ENCODE assay signal across 23 cellular contexts in genomic region chr14:95328876-95329503, GRCh38. TPM values are rescaled to one million over a fixed set of nuclear protein-coding genes. Genes with fewer than 3 reads are reported as not detected.
DNase-seq lines count a peak whose midpoint lies in the region; ATAC-seq, FAIRE-seq and TF ChIP-seq lines count a peak whose summit lies in the region.
"Had no signal": no experiment of that assay in that cellular context is flagged by ENCODE, and none has a peak within 500 bp of the region (broad histone marks: within the 10 kb centered on the region; RNA-seq: fewer than 3 reads in every experiment).

No MANE protein-coding gene starts in this region.

- H3K27ac ChIP-seq in DOHH2 (ENCODE audit: low read depth, low read length): no peak overlapping the region
- H3K27ac ChIP-seq in GM12878 (ENCODE audit: control insufficient read depth, insufficient read depth): no peak overlapping the region
- H3K27ac ChIP-seq: brain microvascular endothelial cell, lower lobe of right lung, testis had no signal

- ATAC-seq in GM12878 (peak; percentile 32), memory B cell (ENCODE audit: low read depth) (no peak), HG02588 (IDR thresholded peaks at IDR 0.05; ENCODE audit: unreplicated experiment) (no peak), T-helper 17 cell (no peak)
- ATAC-seq: activated naive CD8-positive, alpha-beta T cell treated with anti-CD3 and anti-CD28 coated beads, Interleukin-2, amount 50 U/mL, for 24 hours; lower lobe of right lung; right cardiac atrium; Right ventricle myocardium inferior had no signal

- no peak for TF ChIP-seq EP300 in GM12878 (IDR thresholded peaks at IDR 0.05; ENCODE audit: borderline replicate concordance in 1 of 2, control insufficient read depth in 1 of 2, low read depth in 2 of 2, low read length in 2 of 2)

- WGBS in GM12878 (ENCODE audit: insufficient coverage, insufficient replicate concordance, low lambda C conversion rate, missing lambda C conversion rate): 73% methylated on average over 9 of the region's 9 CpGs

- H3K4me1 Mint-ChIP-seq in memory B cell: peaks cover 37% of the 10 kb centered on the region
- peaks cover 2% of the 10 kb centered on the region for H3K4me1 Mint-ChIP-seq in T-helper 17 cell
- H3K4me1 Mint-ChIP-seq: CD4-positive, CD25-positive, alpha-beta regulatory T cell had no signal

- H3K27me3 ChIP-seq in DOHH2 (ENCODE audit: control insufficient read depth, low read length) (peaks cover 50% of the 10 kb centered on the region), GM12878 (replicated peaks in 1 of 2; ENCODE audit: control insufficient read depth in 2 of 2, insufficient read depth in 2 of 2, low read length in 1 of 2) (no peaks in the 10 kb centered on the region)
- H3K27me3 ChIP-seq: brain microvascular endothelial cell, testis had no signal

- H3K79me2 ChIP-seq in DOHH2 (ENCODE audit: control insufficient read depth, low read length) (no peaks in the 10 kb centered on the region), GM12878 (ENCODE audit: control insufficient read depth, insufficient read depth, low read length) (no peaks in the 10 kb centered on the region)

- no TSS peak for BruUV-seq in GM12878 (replicated peaks; lab: Mats Ljungman, UMichigan)

- POLR2A ChIA-PET in GM12878 (lab: Charles Lee): interaction anchor here (1.6 to 3.4 kb wide), 2 partner anchors 13 to 174 kb away, joined by 6 to 21 read pairs; no protein-coding TSS in a partner anchor

- DNase-seq in NAMALWA (ENCODE audit: low spot score) (peak; percentile 39), GM12878 (ENCODE audit: low read depth, low spot score) (no peak), memory B cell (ENCODE audit: low spot score in 2 of 2) (no peak), T-helper 17 cell (no peak), NCI-H2196 (lab: John Stamatoyannopoulos, UW; ENCODE audit: unreplicated experiment) (no peak)
- no peak for DNase-seq in activated T-cell treated with anti-CD3 and anti-CD28 coated beads, Interleukin-2, amount 50 U/mL, for 1 hour
- DNase-seq: activated CD4-positive, alpha-beta T cell treated with anti-CD3 and anti-CD28 coated beads for 48 hours; activated naive CD8-positive, alpha-beta T cell treated with anti-CD3 and anti-CD28 coated beads, Interleukin-2, amount 50 U/mL, for 24 hours; brain microvascular endothelial cell; CD4-positive, CD25-positive, alpha-beta regulatory T cell; H7; KBM-7; lower lobe of right lung; MV-4-11; NCI-H2029; NCI-H446; right cardiac atrium; testis had no signal

- H3K4me1 ChIP-seq in DOHH2 (ENCODE audit: control insufficient read depth, low read length): peaks cover 25% of the 10 kb centered on the region
- H3K4me1 ChIP-seq in GM12878 (ENCODE audit: control insufficient read depth, insufficient read depth, low read length): peaks cover 22% of the 10 kb centered on the region
- H3K4me1 ChIP-seq: lower lobe of right lung, testis had no signal

- in situ Hi-C loops in GM12878 (cut with MboI): no loop called here

- no peaks in the 10 kb centered on the region for H3F3A ChIP-seq in DOHH2 (ENCODE audit: control insufficient read depth, insufficient read depth)

- no peak for TF ChIP-seq POLR2A in GM12878 (IDR thresholded peaks at IDR 0.05; ENCODE audit: low read depth, low read length)

- H3K9me3 ChIP-seq in DOHH2 (ENCODE audit: control insufficient read depth, insufficient read depth, low read length): no peaks in the 10 kb centered on the region
- H3K9me3 ChIP-seq in GM12878 (replicated peaks; ENCODE audit: control insufficient read depth, insufficient read depth, low read length): no peaks in the 10 kb centered on the region; the same call in 2 of the 3 replicates
- H3K9me3 ChIP-seq in T-helper 17 cell (ENCODE audit: control insufficient read depth, low read length, poor library complexity, severe bottlenecking): no peaks in the 10 kb centered on the region
- H3K9me3 ChIP-seq: lower lobe of right lung, testis had no signal

- SMC1A ChIA-PET in GM12878 (lab: Charles Lee; ENCODE audit: uncharacterized antibody, unreplicated experiment): interaction anchor here (0.5 to 2.4 kb wide), 13 partner anchors 10 to 1021 kb away, joined by 3 to 16 read pairs (median 3); no protein-coding TSS in a partner anchor

- H2AFZ ChIP-seq in GM12878 (ENCODE audit: control insufficient read depth, low read depth, low read length): no peak overlapping the region

- TF ChIP-seq CTCF in DOHH2 (IDR thresholded peaks at IDR 0.05; ENCODE audit: low read depth, low read length, poor library complexity, severe bottlenecking): no peak
- TF ChIP-seq CTCF in GM12878 (IDR thresholded peaks at IDR 0.05 in 2 of 3, conservative IDR thresholded peaks at IDR 0.05 in 1 of 3; ENCODE audit: control insufficient read depth in 2 of 3, extremely low read depth in 1 of 3, insufficient read depth in 1 of 3, low read depth in 3 of 3, low read length in 3 of 3): no peak

- H3K4me3 ChIP-seq in DOHH2 (ENCODE audit: low read length) (no peak overlapping the region), GM12878 (no peak overlapping the region)
- H3K4me3 ChIP-seq: lower lobe of right lung, testis had no signal

- H3K27ac Mint-ChIP-seq in memory B cell: no peak overlapping the region
- H3K27ac Mint-ChIP-seq in T-helper 17 cell: no peak overlapping the region
- H3K27ac Mint-ChIP-seq: activated naive CD8-positive, alpha-beta T cell treated with anti-CD3 and anti-CD28 coated beads, Interleukin-2, amount 50 U/mL, for 24 hours; CD4-positive, CD25-positive, alpha-beta regulatory T cell had no signal

- no peak overlapping the region for H3K9ac ChIP-seq in GM12878 (ENCODE audit: control insufficient read depth, insufficient read depth, low read length)

- FAIRE-seq in GM12878 (lab: Jason Lieb, UNC): no peak
- FAIRE-seq: endometrium, TTC549 had no signal

- RAD21 ChIA-PET in GM12878 (lab: Charles Lee; ENCODE audit: unreplicated experiment): interaction anchor here (0.9 to 2.5 kb wide), 5 partner anchors 9 to 144 kb away, joined by 3 to 29 read pairs (median 8); partner anchors contain the start of gene CLMN

- H3K36me3 Mint-ChIP-seq in memory B cell: no peaks in the 10 kb centered on the region
- H3K36me3 Mint-ChIP-seq in T-helper 17 cell (ENCODE audit: low read depth): peaks cover 2% of the 10 kb centered on the region
- H3K36me3 Mint-ChIP-seq: CD4-positive, CD25-positive, alpha-beta regulatory T cell had no signal

- CTCF ChIA-PET in GM12878 (lab: Yijun Ruan, JAX): interaction anchor here (0.6 to 2.2 kb wide), 3 partner anchors 63 to 116 kb away, joined by 3 to 8 read pairs (median 3); no protein-coding TSS in a partner anchor

- H3K27me3 Mint-ChIP-seq in memory B cell (no peaks in the 10 kb centered on the region), T-helper 17 cell (peaks cover 32% of the 10 kb centered on the region)

- H3K4me2 ChIP-seq in DOHH2 (ENCODE audit: low read length) (peak overlapping the region; percentile 48), GM12878 (ENCODE audit: control insufficient read depth, insufficient read depth) (no peak overlapping the region)

- H3K4me3 Mint-ChIP-seq in memory B cell: peak overlapping the region; percentile 8
- no peak overlapping the region for H3K4me3 Mint-ChIP-seq in T-helper 17 cell
- H3K4me3 Mint-ChIP-seq: activated naive CD8-positive, alpha-beta T cell treated with anti-CD3 and anti-CD28 coated beads, Interleukin-2, amount 50 U/mL, for 24 hours; CD4-positive, CD25-positive, alpha-beta regulatory T cell had no signal

- no peaks in the 10 kb centered on the region for H3K9me3 Mint-ChIP-seq in memory B cell
- H3K9me3 Mint-ChIP-seq: activated naive CD8-positive, alpha-beta T cell treated with anti-CD3 and anti-CD28 coated beads, Interleukin-2, amount 50 U/mL, for 24 hours had no signal

- no peaks in the 10 kb centered on the region for H3K36me3 ChIP-seq in DOHH2 (ENCODE audit: control insufficient read depth, low read length)
- no peaks in the 10 kb centered on the region for H3K36me3 ChIP-seq in GM12878 (ENCODE audit: control insufficient read depth in 2 of 2, insufficient read depth in 2 of 2, low read length in 1 of 2)
- H3K36me3 ChIP-seq: brain microvascular endothelial cell, lower lobe of right lung had no signal

- intact Hi-C loops in GM12878 (cut with micrococcal nuclease; ENCODE audit: unreplicated experiment): loop anchor here (2.0 to 10.0 kb wide), 4 partner anchors 64 to 176 kb away; partner anchors contain the start of gene DICER1

- TF ChIP-seq RAD21 in GM12878 (IDR thresholded peaks at IDR 0.05; ENCODE audit: insufficient read depth, low read depth, low read length): no peak

- no peaks in the 10 kb centered on the region for H3K9me2 ChIP-seq in DOHH2 (replicated peaks; ENCODE audit: control insufficient read depth, low read length)

- no peaks in the 10 kb centered on the region for H4K20me1 ChIP-seq in DOHH2 (ENCODE audit: control insufficient read depth, insufficient read depth, low read depth, low read length)
- no peaks in the 10 kb centered on the region for H4K20me1 ChIP-seq in GM12878 (ENCODE audit: control insufficient read depth, insufficient read depth)

TF ChIP-seq in GM12878, 131 proteins besides CTCF, POLR2A, EP300 and RAD21:
- peak; percentile 63 for TF ChIP-seq JUNB (IDR thresholded peaks at IDR 0.05)
- TF ChIP-seq EED (IDR thresholded peaks at IDR 0.05; ENCODE audit: low read depth): peak; percentile 11; the same call in 1 of the 2 replicates
- no peak for TF ChIP-seq PAX8 (IDR thresholded peaks at IDR 0.05)
- no peak for TF ChIP-seq TCF3 (IDR thresholded peaks at IDR 0.05; ENCODE audit: borderline replicate concordance, insufficient read depth, low read depth, low read length)

RNA-seq across cellular contexts. Expression of gene CLMN, which starts 9.3 kb away (rescaled TPM):
- total RNA-seq in GM12878 (2013; cell fraction: nucleolus; rRNA removed): 113 and 120 TPM in 2 replicates
- total RNA-seq in GM12878 (2014; rRNA removed) (13.1 and 13.6 TPM in 2 replicates), GM12878 (2014; rRNA removed; fragmentation: Illumina TruSeq; extraction: Trizol) (19.9 and 20.3 TPM in 2 replicates), GM12878 (2021) (40.2 and 40.4 TPM in 2 replicates), T-helper 17 cell (1 to 10 TPM in 1 of 2 donors, under 1 TPM in 1; 0.26 to 1.3 TPM)
- polyA plus RNA-seq in GM12878 (2011; ENCODE audit: low read depth): 7.5 TPM
- polyA plus RNA-seq in GM12878 (2011; rRNA removed) (10.2 and 12.1 TPM in 2 replicates), GM12878 (2014; fragmentation: Illumina TruSeq; extraction: Trizol) (21.0 and 24.3 TPM in 2 replicates), GM12878 (2014; fragmentation: Nextera tagmentation; extraction: Ambion mirVana) (10 to 100 TPM in 1 of 2 experiments, 1 to 10 TPM in 1; 7.8 to 13.1 TPM), GM12878 (2014; rRNA removed) (15.6 and 16.8 TPM in 2 replicates), GM12878 (2016; fragmentation: Nextera tagmentation; extraction: Ambion mirVana) (10 to 100 TPM; 26.1 to 49.3 TPM)
- polyA plus RNA-seq in GM12878 (2011; cell fraction: cytosol; rRNA removed): 6.8 and 7.1 TPM in 2 replicates
- 28.8 and 37.1 TPM in 2 replicates for polyA plus RNA-seq in GM12878 (2011; cell fraction: nucleus; rRNA removed)
- polyA plus RNA-seq in GM12878 (2012): 10.5 and 13.6 TPM in 2 replicates
- 8.2 and 11.1 TPM in 2 replicates for polyA minus RNA-seq in GM12878 (2011; rRNA and poly(A)+ RNA removed)
- polyA minus RNA-seq in GM12878 (2011; cell fraction: cytosol; rRNA and poly(A)+ RNA removed): 3.2 and 4.5 TPM in 2 replicates
- 11.0 and 12.8 TPM in 2 replicates for polyA minus RNA-seq in GM12878 (2011; cell fraction: nucleus; rRNA and poly(A)+ RNA removed)

Comparison
In these comparisons a context has a peak if more than half of its experiments do, and no peak if none do; other contexts are left out.
1. RNA of gene CLMN, which starts 9.3 kb away (total RNA-seq): 13.1 to 120 TPM in GM12878; 0.26 to 1.3 TPM in T-helper 17 cell; every median in the first group is over 4 times any median in the second.